10 cellular contexts compared by ENCODE assay signal in the genomic region with DNA sequence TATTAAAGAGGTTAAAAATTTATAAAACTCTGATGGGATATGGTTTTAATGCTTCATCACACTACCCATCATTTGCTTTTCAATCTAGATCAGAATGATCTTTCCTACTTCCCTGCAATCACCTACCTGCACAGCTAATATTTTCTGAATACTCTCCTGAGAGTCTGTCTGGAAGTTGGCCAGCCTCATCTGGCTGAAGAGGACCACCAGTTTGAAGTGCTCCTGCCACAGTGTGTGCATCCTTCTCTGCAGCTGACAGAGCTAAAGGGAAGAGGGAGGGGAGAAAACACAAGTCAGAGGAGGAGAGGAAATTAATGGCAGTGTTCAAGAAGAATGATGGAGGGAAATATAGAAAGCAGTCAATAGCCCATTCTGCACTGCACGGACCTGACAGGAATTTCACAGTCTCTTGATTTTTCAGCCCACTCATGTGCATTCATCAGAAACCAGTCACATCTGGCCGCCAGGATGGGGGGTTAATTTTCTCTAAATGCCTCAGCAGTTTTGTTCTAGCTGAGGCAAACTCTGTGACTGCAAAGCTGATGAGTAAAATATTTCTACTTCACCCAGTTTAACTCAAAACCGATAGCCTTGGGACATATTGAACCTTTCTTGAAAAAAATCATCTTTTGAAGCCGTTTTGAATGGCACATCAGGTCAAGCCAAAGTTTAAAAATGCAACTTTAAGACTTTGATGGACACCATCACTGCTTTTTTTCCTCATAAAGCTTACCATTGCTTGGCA.
DNase-seq lines count a peak whose midpoint lies in the region; ATAC-seq lines count a peak whose summit lies in the region.
"Had no signal": no experiment of that assay in that cellular context is flagged by ENCODE, and none has a peak within 500 bp of the region (broad histone marks: within the 10 kb centered on the region; RNA-seq: fewer than 3 reads in every experiment).

No MANE protein-coding gene starts in this region.

- ATAC-seq in HG03095 (IDR thresholded peaks at IDR 0.05; ENCODE audit: unreplicated experiment): peak; percentile 72

- DNase-seq in NCI-H2227 (lab: John Stamatoyannopoulos, UW; ENCODE audit: unreplicated experiment): peak; percentile 6
- DNase-seq in NCI-H2227 treated with DMSO at 0.1 percent for 48 hours (lab: John Stamatoyannopoulos, UW): no peak
- peak; percentile 91 for DNase-seq in NCI-H510A treated with DMSO at 0.1 percent for 48 hours (lab: John Stamatoyannopoulos, UW)
- DNase-seq in activated CD8-positive, alpha-beta memory T cell treated with anti-CD3 and anti-CD28 coated beads for 24 hours: no peak
- DNase-seq in COLO668 (lab: John Stamatoyannopoulos, UW; ENCODE audit: unreplicated experiment): no peak
- DNase-seq in NOMO-1 (lab: John Stamatoyannopoulos, UW; ENCODE audit: unreplicated experiment in 2 of 2): no peak
- DNase-seq in NCI-H2196 (lab: John Stamatoyannopoulos, UW; ENCODE audit: unreplicated experiment): no peak
- DNase-seq: hippocampal formation, sigmoid colon had no signal

Comparison
In these comparisons a context has a peak if more than half of its experiments do, and no peak if none do; other contexts are left out.
1. DNase-seq: peak in NCI-H2227 (single experiment) and NCI-H510A treated with DMSO at 0.1 percent for 48 hours (single experiment); none in NCI-H2227 treated with DMSO at 0.1 percent for 48 hours (single experiment), activated CD8-positive, alpha-beta memory T cell treated with anti-CD3 and anti-CD28 coated beads for 24 hours (single experiment), COLO668 (single experiment), NOMO-1 (0 of 2) and NCI-H2196 (single experiment).